ENCODE assay signal across 22 cellular contexts in the genomic region with DNA sequence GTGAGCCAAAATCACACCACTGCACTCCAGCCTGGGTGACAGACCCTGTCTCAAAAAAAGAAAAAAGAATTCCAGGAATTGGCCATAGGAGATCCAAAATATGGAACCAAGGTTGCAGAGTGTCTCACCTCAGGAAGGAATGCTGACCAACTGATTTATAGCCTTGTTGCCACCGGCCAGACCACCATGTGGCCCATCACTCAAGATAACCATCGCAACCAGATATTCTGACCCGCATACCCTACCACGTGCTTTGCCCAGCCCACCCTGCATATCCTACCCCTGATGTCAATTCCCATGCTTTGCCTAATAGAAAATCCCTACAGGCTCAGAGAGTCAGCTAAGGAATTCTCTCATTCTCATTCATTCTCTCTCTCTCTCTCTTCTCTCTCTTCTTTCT.
DNase-seq lines count a peak whose midpoint lies in the region; ATAC-seq lines count a peak whose summit lies in the region.
"Had no signal": no experiment of that assay in that cellular context is flagged by ENCODE, and none has a peak within 500 bp of the region (broad histone marks: within the 10 kb centered on the region; RNA-seq: fewer than 3 reads in every experiment).

No MANE protein-coding gene starts in this region.

- no peak for ATAC-seq in T-helper 17 cell
- no peak for ATAC-seq in naive thymus-derived CD8-positive, alpha-beta T cell
- ATAC-seq: K562, PC-3 had no signal

- no peaks in the 10 kb centered on the region for H3K9me3 ChIP-seq in CD4-positive, alpha-beta memory T cell (ENCODE audit: control insufficient read depth in 1 of 2, low read length in 2 of 2)
- H3K9me3 ChIP-seq in T-helper 17 cell (ENCODE audit: control insufficient read depth, low read length, poor library complexity, severe bottlenecking): no peaks in the 10 kb centered on the region

- peaks cover 75% of the 10 kb centered on the region for H3K36me3 Mint-ChIP-seq in activated CD4-positive, alpha-beta memory T cell treated with anti-CD3 and anti-CD28 coated beads, Interleukin-2, amount 10 ng/mL, durations not matched to agents 7 days and 5 days (ENCODE audit: low read depth)
- H3K36me3 Mint-ChIP-seq in activated CD4-positive, alpha-beta memory T cell treated with anti-CD3 and anti-CD28 coated beads for 36 hours: peaks cover 40% of the 10 kb centered on the region
- H3K36me3 Mint-ChIP-seq in CD4-positive, alpha-beta memory T cell: peaks cover 37 to 41% of the 10 kb centered on the region in 2 donors
- H3K36me3 Mint-ChIP-seq in T-helper 17 cell (ENCODE audit: low read depth): peaks cover 3% of the 10 kb centered on the region
- H3K36me3 Mint-ChIP-seq in naive thymus-derived CD8-positive, alpha-beta T cell: peaks cover 19 to 33% (median 31%) of the 10 kb centered on the region in 3 donors

- no peak overlapping the region for H3K4me3 ChIP-seq in CD4-positive, alpha-beta memory T cell (ENCODE audit: low read length in 2 of 2)
- H3K4me3 ChIP-seq: BLaER1, K562 had no signal

- no peak for DNase-seq in activated CD4-positive, alpha-beta memory T cell treated with anti-CD3 and anti-CD28 coated beads, Interleukin-2, amount 10 ng/mL, durations not matched to agents 7 days and 5 days
- no peak for DNase-seq in activated CD4-positive, alpha-beta memory T cell treated with anti-CD3 and anti-CD28 coated beads for 36 hours
- DNase-seq in CD4-positive, alpha-beta memory T cell: no peak
- DNase-seq in T-helper 17 cell (no peak), NCI-H510A treated with DMSO at 0.1 percent for 48 hours (lab: John Stamatoyannopoulos, UW) (no peak)
- no peak for DNase-seq in naive thymus-derived CD8-positive, alpha-beta T cell
- no peak for DNase-seq in effector CD8-positive, alpha-beta T cell (lab: John Stamatoyannopoulos, UW)
- DNase-seq: CD4-positive, CD25-positive, alpha-beta regulatory T cell; COR-L47; DMS53; GOT3; HCEC 1CT; NCI-H1105 treated with DMSO at 0.1 percent for 48 hours; NCI-H146; NCI-H1930; NCI-H2107; NCI-H524 treated with DMSO at 0.1 percent for 48 hours; NCI-H82; NK-92 treated with Interleukin-12 subunit alpha and Interleukin-12 subunit beta, amount 100 ng/mL, for 24 hours; PC-3 had no signal

- peaks cover 59% of the 10 kb centered on the region for H3K4me1 Mint-ChIP-seq in activated CD4-positive, alpha-beta memory T cell treated with anti-CD3 and anti-CD28 coated beads, Interleukin-2, amount 10 ng/mL, durations not matched to agents 7 days and 5 days
- H3K4me1 Mint-ChIP-seq in activated CD4-positive, alpha-beta memory T cell treated with anti-CD3 and anti-CD28 coated beads for 36 hours (ENCODE audit: low read depth): peaks cover 63% of the 10 kb centered on the region
- peaks cover 50 to 92% (median 69%) of the 10 kb centered on the region in 4 donors for H3K4me1 Mint-ChIP-seq in CD4-positive, alpha-beta memory T cell
- H3K4me1 Mint-ChIP-seq in T-helper 17 cell: peaks cover 42% of the 10 kb centered on the region
- peaks cover 36 to 85% (median 79%) of the 10 kb centered on the region in 4 donors for H3K4me1 Mint-ChIP-seq in naive thymus-derived CD8-positive, alpha-beta T cell

- H3K9me3 Mint-ChIP-seq in activated CD4-positive, alpha-beta memory T cell treated with anti-CD3 and anti-CD28 coated beads, Interleukin-2, amount 10 ng/mL, durations not matched to agents 7 days and 5 days: peaks cover 18% of the 10 kb centered on the region
- H3K9me3 Mint-ChIP-seq in activated CD4-positive, alpha-beta memory T cell treated with anti-CD3 and anti-CD28 coated beads for 36 hours: peaks cover 15% of the 10 kb centered on the region
- H3K9me3 Mint-ChIP-seq in CD4-positive, alpha-beta memory T cell: peaks cover 0 to 5% (median 0%) of the 10 kb centered on the region in 8 donors
- peaks cover 0 to 19% (median 6%) of the 10 kb centered on the region in 9 donors for H3K9me3 Mint-ChIP-seq in naive thymus-derived CD8-positive, alpha-beta T cell

- intact Hi-C loops in activated CD4-positive, alpha-beta memory T cell treated with anti-CD3 and anti-CD28 coated beads for 36 hours (cut with micrococcal nuclease): no loop called here
- intact Hi-C loops in CD4-positive, alpha-beta memory T cell (cut with micrococcal nuclease): no loop called here

- no peaks in the 10 kb centered on the region for H3K36me3 ChIP-seq in CD4-positive, alpha-beta memory T cell (ENCODE audit: insufficient read depth, low read length)
- H3K36me3 ChIP-seq: BLaER1 had no signal

- POLR2A ChIA-PET in activated CD4-positive, alpha-beta memory T cell treated with anti-CD3 and anti-CD28 coated beads, Interleukin-2, amount 10 ng/mL, durations not matched to agents 7 days and 5 days (lab: Charles Lee): interaction anchor here (1.4 kb wide), 1 partner anchor 27 kb away, joined by 6 read pairs; no protein-coding TSS in a partner anchor
- POLR2A ChIA-PET in activated CD4-positive, alpha-beta memory T cell treated with anti-CD3 and anti-CD28 coated beads for 36 hours (lab: Charles Lee): interaction anchor here (1.1 kb wide), 1 partner anchor 9 kb away, joined by 3 read pairs; no protein-coding TSS in a partner anchor
- POLR2A ChIA-PET in CD4-positive, alpha-beta memory T cell (lab: Charles Lee; ENCODE audit: partially characterized antibody): interaction anchor here (2.6 kb wide), 1 partner anchor 8 kb away, joined by 14 read pairs; no protein-coding TSS in a partner anchor
- POLR2A ChIA-PET in naive thymus-derived CD8-positive, alpha-beta T cell (lab: Charles Lee): interaction anchor here (0.6 to 3.7 kb wide), 4 partner anchors 10 to 276 kb away, joined by 3 to 14 read pairs (median 4); no protein-coding TSS in a partner anchor

- peak overlapping the region; percentile 27 for H3K27ac Mint-ChIP-seq in activated CD4-positive, alpha-beta memory T cell treated with anti-CD3 and anti-CD28 coated beads, Interleukin-2, amount 10 ng/mL, durations not matched to agents 7 days and 5 days
- no peak overlapping the region for H3K27ac Mint-ChIP-seq in activated CD4-positive, alpha-beta memory T cell treated with anti-CD3 and anti-CD28 coated beads for 36 hours
- peak overlapping the region in 4 of 7 donors; percentile 9 to 55 (median 30) for H3K27ac Mint-ChIP-seq in CD4-positive, alpha-beta memory T cell
- peak overlapping the region; percentile 5 for H3K27ac Mint-ChIP-seq in T-helper 17 cell
- H3K27ac Mint-ChIP-seq in naive thymus-derived CD8-positive, alpha-beta T cell: peak overlapping the region in 7 of 10 donors; percentile 22 to 77 (median 52)

- no peak overlapping the region for H3K27ac ChIP-seq in CD4-positive, alpha-beta memory T cell (ENCODE audit: low read depth, low read length)
- H3K27ac ChIP-seq: BLaER1 had no signal

- H3K4me3 Mint-ChIP-seq in activated CD4-positive, alpha-beta memory T cell treated with anti-CD3 and anti-CD28 coated beads, Interleukin-2, amount 10 ng/mL, durations not matched to agents 7 days and 5 days: no peak overlapping the region
- no peak overlapping the region for H3K4me3 Mint-ChIP-seq in activated CD4-positive, alpha-beta memory T cell treated with anti-CD3 and anti-CD28 coated beads for 36 hours
- H3K4me3 Mint-ChIP-seq in CD4-positive, alpha-beta memory T cell: peak overlapping the region in 1 of 8 donors; percentile 40
- H3K4me3 Mint-ChIP-seq in T-helper 17 cell: no peak overlapping the region
- H3K4me3 Mint-ChIP-seq in naive thymus-derived CD8-positive, alpha-beta T cell: peak overlapping the region in 4 of 10 donors; percentile 13 to 57 (median 36)

- peaks cover 53% of the 10 kb centered on the region for H3K4me1 ChIP-seq in CD4-positive, alpha-beta memory T cell (ENCODE audit: insufficient read depth, low read length)

- no peaks in the 10 kb centered on the region for H3K27me3 ChIP-seq in CD4-positive, alpha-beta memory T cell (ENCODE audit: insufficient read depth, low read length)
- H3K27me3 ChIP-seq: BLaER1 had no signal

- no peaks in the 10 kb centered on the region for H3K27me3 Mint-ChIP-seq in activated CD4-positive, alpha-beta memory T cell treated with anti-CD3 and anti-CD28 coated beads, Interleukin-2, amount 10 ng/mL, durations not matched to agents 7 days and 5 days
- no peaks in the 10 kb centered on the region for H3K27me3 Mint-ChIP-seq in activated CD4-positive, alpha-beta memory T cell treated with anti-CD3 and anti-CD28 coated beads for 36 hours
- H3K27me3 Mint-ChIP-seq in CD4-positive, alpha-beta memory T cell: no peaks in the 10 kb centered on the region
- no peaks in the 10 kb centered on the region for H3K27me3 Mint-ChIP-seq in T-helper 17 cell
- peaks cover 0 to 1% (median 0%) of the 10 kb centered on the region in 5 donors for H3K27me3 Mint-ChIP-seq in naive thymus-derived CD8-positive, alpha-beta T cell

- CTCF ChIA-PET in activated CD4-positive, alpha-beta memory T cell treated with anti-CD3 and anti-CD28 coated beads, Interleukin-2, amount 10 ng/mL, durations not matched to agents 7 days and 5 days (lab: Charles Lee): interaction anchor here (1.3 kb wide), 1 partner anchor 203 kb away, joined by 3 read pairs; no protein-coding TSS in a partner anchor
- CTCF ChIA-PET in activated CD4-positive, alpha-beta memory T cell treated with anti-CD3 and anti-CD28 coated beads for 36 hours (lab: Charles Lee): interaction anchor here (0.9 kb wide), 1 partner anchor 8 kb away, joined by 4 read pairs; no protein-coding TSS in a partner anchor
- CTCF ChIA-PET in CD4-positive, alpha-beta memory T cell (lab: Charles Lee; ENCODE audit: partially characterized antibody): interaction anchor here (0.7 to 1.4 kb wide), 4 partner anchors 9 to 22 kb away, joined by 3 to 7 read pairs (median 3); no protein-coding TSS in a partner anchor
